6 cellular contexts compared by ENCODE assay signal in genomic region chr9:136438548-136438908, GRCh38. TPM values are rescaled to one million over a fixed set of nuclear protein-coding genes. Genes with fewer than 3 reads are reported as not detected.
A peak's percentile ranks its signal among the peaks of the same experiment; 100 is the strongest.
DNase-seq lines count a peak whose midpoint lies in the region; ATAC-seq and FAIRE-seq lines count a peak whose summit lies in the region.

No MANE protein-coding gene starts in this region.

- peak overlapping the region; percentile 90 for H3K4me2 ChIP-seq in mesenchymal stem cell (ENCODE audit: low read length, poor library complexity, severe bottlenecking)

- H3K9ac ChIP-seq in mesenchymal stem cell (ENCODE audit: low read length) = peak overlapping the region; percentile 87

- H2BK12ac ChIP-seq in mesenchymal stem cell (ENCODE audit: low read length in 2 of 2) = no peak overlapping the region

- H3K36me3 Mint-ChIP-seq in activated T-helper 17 cell treated with anti-CD3 and anti-CD28 coated beads, Interleukin-2, amount 50 U/mL, for 72 hours (ENCODE audit: low read depth) = peaks cover 43% of the 10 kb centered on the region

- peak; percentile 38 for ATAC-seq in activated T-helper 17 cell treated with anti-CD3 and anti-CD28 coated beads, Interleukin-2, amount 50 U/mL, for 72 hours (replicated peaks)

- under 1% methylated on average over 33 of the region's 36 CpGs for WGBS in mesenchymal stem cell

- no peaks in the 10 kb centered on the region for H3K27me3 ChIP-seq in mesenchymal stem cell (ENCODE audit: control insufficient read depth in 1 of 2, insufficient read depth in 1 of 2, low read length in 2 of 2)

- peaks cover 38% of the 10 kb centered on the region for H3K79me1 ChIP-seq in mesenchymal stem cell (replicated peaks; ENCODE audit: low read length, poor library complexity, severe bottlenecking)

- FAIRE-seq in HTR-8/SVneo (lab: Jason Lieb, UNC) = no peak

- H3K4me3 ChIP-seq in mesenchymal stem cell (ENCODE audit: insufficient read depth in 1 of 2, low read depth in 1 of 2, low read length in 2 of 2) = peak overlapping the region; percentile 84 to 91

- DNase-seq in activated T-cell treated with anti-CD3 and anti-CD28 coated beads for 48 hours (ENCODE audit: low read depth) (peak; percentile 18), mesenchymal stem cell (peak; percentile 40), NCI-H510A (lab: John Stamatoyannopoulos, UW) (no peak), HTR-8/SVneo (ENCODE audit: insufficient read length, low spot score) (no peak)
- DNase-seq in activated T-cell treated with anti-CD3 and anti-CD28 coated beads, Interleukin-2, amount 50 U/mL, for 48 hours = no peak

- H2BK15ac ChIP-seq in mesenchymal stem cell (ENCODE audit: low read depth, poor library complexity, severe bottlenecking) = no peak overlapping the region

- H3K4me3 Mint-ChIP-seq in activated T-helper 17 cell treated with anti-CD3 and anti-CD28 coated beads, Interleukin-2, amount 50 U/mL, for 72 hours = peak overlapping the region; percentile 87

- H2AK5ac ChIP-seq in mesenchymal stem cell (ENCODE audit: low read length, severe bottlenecking) = no peak overlapping the region

- peak overlapping the region in 1 of 2 experiments; percentile 80 for H3K18ac ChIP-seq in mesenchymal stem cell (ENCODE audit: low read depth in 1 of 2, low read length in 2 of 2)

- no peaks in the 10 kb centered on the region for H3K9me3 ChIP-seq in mesenchymal stem cell (ENCODE audit: control insufficient read depth, low read length)

- H3K23ac ChIP-seq in mesenchymal stem cell (ENCODE audit: low read length in 2 of 2) = peak overlapping the region in 1 of 2 experiments; percentile 5

- H2BK5ac ChIP-seq in mesenchymal stem cell (ENCODE audit: low read depth, low read length, poor library complexity, severe bottlenecking) = no peak overlapping the region

- no peak overlapping the region for H3K27ac ChIP-seq in mesenchymal stem cell (ENCODE audit: low read length, poor library complexity, severe bottlenecking)

- no peak overlapping the region for H4K91ac ChIP-seq in mesenchymal stem cell (ENCODE audit: low read length)

- H2AFZ ChIP-seq in mesenchymal stem cell (ENCODE audit: low read depth, low read length) = peak overlapping the region; percentile 15

- peaks cover 41 to 67% of the 10 kb centered on the region in 2 experiments for H3K36me3 ChIP-seq in mesenchymal stem cell (ENCODE audit: control insufficient read depth in 1 of 2, insufficient read depth in 2 of 2, low read depth in 1 of 2, low read length in 2 of 2)

- peak overlapping the region in 1 of 2 experiments; percentile 95 for H3K4ac ChIP-seq in mesenchymal stem cell (ENCODE audit: low read depth in 1 of 2, low read length in 2 of 2)

- H3K4me1 ChIP-seq in mesenchymal stem cell (ENCODE audit: control insufficient read depth, insufficient read depth, low read depth, low read length) = peaks cover 48% of the 10 kb centered on the region

- peaks cover 10% of the 10 kb centered on the region for H3K4me1 Mint-ChIP-seq in activated T-helper 17 cell treated with anti-CD3 and anti-CD28 coated beads, Interleukin-2, amount 50 U/mL, for 72 hours

- peak overlapping the region; percentile 87 for H3K27ac Mint-ChIP-seq in activated T-helper 17 cell treated with anti-CD3 and anti-CD28 coated beads, Interleukin-2, amount 50 U/mL, for 72 hours

- H3K14ac ChIP-seq in mesenchymal stem cell (ENCODE audit: low read length in 2 of 2) = peak overlapping the region in 1 of 2 experiments; percentile 96

- no peaks in the 10 kb centered on the region for H3K27me3 Mint-ChIP-seq in activated T-helper 17 cell treated with anti-CD3 and anti-CD28 coated beads, Interleukin-2, amount 50 U/mL, for 72 hours

- peak overlapping the region; percentile 11 for H2BK120ac ChIP-seq in mesenchymal stem cell (ENCODE audit: low read depth, low read length)

- no peaks in the 10 kb centered on the region for H3K9me3 Mint-ChIP-seq in activated T-helper 17 cell treated with anti-CD3 and anti-CD28 coated beads, Interleukin-2, amount 50 U/mL, for 72 hours

- no peak overlapping the region for H4K8ac ChIP-seq in mesenchymal stem cell (ENCODE audit: low read length)

RNA-seq across cellular contexts. Expression of gene INPP5E, which starts 1.1 kb away (rescaled TPM):
- total RNA-seq in activated T-helper 17 cell treated with anti-CD3 and anti-CD28 coated beads, Interleukin-2, amount 50 U/mL, for 72 hours = 10 to 100 TPM; 14.2 to 18.2 TPM
- 8.2 TPM for polyA plus RNA-seq in mesenchymal stem cell (2013, experiment 1 of 2)
- 7.7 TPM for polyA plus RNA-seq in mesenchymal stem cell (2013, experiment 2 of 2)

RNA-seq across cellular contexts. Expression of gene PMPCA, which starts 28.1 kb away (rescaled TPM):
- total RNA-seq in activated T-helper 17 cell treated with anti-CD3 and anti-CD28 coated beads, Interleukin-2, amount 50 U/mL, for 72 hours = 100 to 1,000 TPM in 1 of 2 donors, 10 to 100 TPM in 1; 89.7 to 123 TPM
- polyA plus RNA-seq in mesenchymal stem cell (2013, experiment 1 of 2) = 34.3 TPM
- 33.6 TPM for polyA plus RNA-seq in mesenchymal stem cell (2013, experiment 2 of 2)

RNA-seq across cellular contexts. Expression of gene ENTR1, which starts 28.1 kb away (rescaled TPM):
- 10 to 100 TPM; 56.3 to 81.0 TPM for total RNA-seq in activated T-helper 17 cell treated with anti-CD3 and anti-CD28 coated beads, Interleukin-2, amount 50 U/mL, for 72 hours
- 40.7 TPM for polyA plus RNA-seq in mesenchymal stem cell (2013, experiment 1 of 2)
- polyA plus RNA-seq in mesenchymal stem cell (2013, experiment 2 of 2) = 41.1 TPM

RNA-seq across cellular contexts. Expression of gene SNAPC4, which starts 38.6 kb away (rescaled TPM):
- 10 to 100 TPM; 16.3 to 21.9 TPM for total RNA-seq in activated T-helper 17 cell treated with anti-CD3 and anti-CD28 coated beads, Interleukin-2, amount 50 U/mL, for 72 hours
- 6.1 TPM for polyA plus RNA-seq in mesenchymal stem cell (2013, experiment 1 of 2)
- polyA plus RNA-seq in mesenchymal stem cell (2013, experiment 2 of 2) = 5.4 TPM

RNA-seq across cellular contexts. Expression of gene SEC16A, which starts 44.3 kb away (rescaled TPM):
- 10 to 100 TPM; 56.0 to 85.3 TPM for total RNA-seq in activated T-helper 17 cell treated with anti-CD3 and anti-CD28 coated beads, Interleukin-2, amount 50 U/mL, for 72 hours
- polyA plus RNA-seq in mesenchymal stem cell (2013, experiment 1 of 2) = 38.4 TPM
- polyA plus RNA-seq in mesenchymal stem cell (2013, experiment 2 of 2) = 36.6 TPM

Comparison
In these comparisons a context has a peak if more than half of its experiments do, and no peak if none do; other contexts are left out.
1. DNase-seq: peak in activated T-cell treated with anti-CD3 and anti-CD28 coated beads for 48 hours (single experiment) and mesenchymal stem cell (single experiment); none in activated T-cell treated with anti-CD3 and anti-CD28 coated beads, Interleukin-2, amount 50 U/mL, for 48 hours (0 of 2), NCI-H510A (single experiment) and HTR-8/SVneo (single experiment).